In genomic region chr16:72076991-72077706, GRCh38 we compare ENCODE assay signal across 5 cellular contexts. TPM values are rescaled to one million over a fixed set of nuclear protein-coding genes. Genes with fewer than 3 reads are reported as not detected.
"Had no signal": no experiment of that assay in that cellular context is flagged by ENCODE, and none has a peak within 500 bp of the region (broad histone marks: within the 10 kb centered on the region; RNA-seq: fewer than 3 reads in every experiment).

No MANE protein-coding gene starts in this region.

RNA-seq across cellular contexts. Expression of gene HPR, which starts 14.1 kb away (rescaled TPM):
- total RNA-seq: HT-29, HT1080, IMR-90, K562 had no signal
- polyA plus RNA-seq: IgD-negative memory B cell, IMR-90 had no signal

RNA-seq across cellular contexts. Expression of gene HP, which starts 22.8 kb away (rescaled TPM):
- total RNA-seq: HT-29, HT1080, IMR-90 had no signal
- polyA plus RNA-seq: IgD-negative memory B cell, IMR-90 had no signal
